Comparison of ENCODE assay signal across 24 cellular contexts in the genomic region with DNA sequence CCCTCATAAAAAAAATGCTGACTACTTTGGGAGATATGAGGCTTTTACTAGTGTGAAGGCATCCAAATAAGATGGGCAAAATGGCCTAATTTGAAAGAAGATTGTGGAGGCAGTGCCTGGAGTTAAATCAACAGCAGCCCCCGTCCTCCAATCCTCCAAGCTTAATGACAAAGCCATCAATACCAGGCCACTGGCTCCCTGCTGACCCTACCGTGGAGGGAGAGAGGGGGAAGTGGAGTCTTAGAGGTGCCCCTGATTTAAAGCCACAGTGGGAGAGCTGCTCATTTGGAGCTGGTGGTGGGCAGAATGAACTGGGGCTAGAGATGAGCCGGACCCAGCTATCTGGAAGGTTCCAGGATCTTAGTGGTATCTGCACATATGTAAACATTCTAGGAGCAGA. TPM values are rescaled to one million over a fixed set of nuclear protein-coding genes. Genes with fewer than 3 reads are reported as not detected.
"Had no signal": no experiment of that assay in that cellular context is flagged by ENCODE, and none has a peak within 500 bp of the region (broad histone marks: within the 10 kb centered on the region; RNA-seq: fewer than 3 reads in every experiment).

No MANE protein-coding gene starts in this region.

- H3K9me3 ChIP-seq: body of pancreas, prostate gland, right atrium auricular region, tibial artery had no signal

- H3K27me3 Mint-ChIP-seq: activated CD4-positive, alpha-beta T cell treated with anti-CD3 and anti-CD28 coated beads for 36 hours had no signal

- DNase-seq: activated CD4-positive, alpha-beta T cell treated with anti-CD3 and anti-CD28 coated beads for 36 hours; activated CD4-positive, alpha-beta T cell treated with anti-CD3 and anti-CD28 coated beads, Interleukin-2, amount 50 U/mL, for 48 hours; activated naive CD4-positive, alpha-beta T cell treated with Interleukin-2 at 50 U/mL for 16 hours; body of pancreas; foreskin keratinocyte; glutamatergic neuron; immature natural killer cell; kidney glomerular epithelial cell; left ventricle myocardium superior; stimulated activated CD4-positive, alpha-beta T cell treated with anti-CD3 and anti-CD28 coated beads, Interleukin-12 subunit alpha, Interleukin-12 subunit beta, amount 100 ng/mL, for 4 hours; stimulated activated CD4-positive, alpha-beta T cell treated with anti-CD3 and anti-CD28 coated beads, Interleukin-1b, Interleukin-23, amount 100 ng/mL, for 48 hours; stimulated activated CD8-positive, alpha-beta memory T cell treated with anti-CD3 and anti-CD28 coated beads, Interleukin-4, amount 100 ng/mL, for 48 hours; stimulated activated naive CD4-positive, alpha-beta T cell treated with Interleukin-2 at 50 U/mL for 16 hours; T-helper 2 cell had no signal

- H3K9me3 Mint-ChIP-seq: immature natural killer cell had no signal

- H3K4me1 ChIP-seq: foreskin keratinocyte, prostate gland had no signal

- H3K27ac Mint-ChIP-seq: activated CD4-positive, alpha-beta T cell treated with anti-CD3 and anti-CD28 coated beads for 36 hours; immature natural killer cell had no signal

- H3K27ac ChIP-seq: epithelial cell of prostate, foreskin keratinocyte, prostate gland, tibial artery had no signal

- H3K4me3 ChIP-seq: body of pancreas, dorsolateral prefrontal cortex, prostate gland, right atrium auricular region, tibial artery had no signal

- H3K4me3 Mint-ChIP-seq: activated CD4-positive, alpha-beta T cell treated with anti-CD3 and anti-CD28 coated beads for 36 hours; immature natural killer cell had no signal

- H3K36me3 ChIP-seq: prostate gland had no signal

- H3K27me3 ChIP-seq: body of pancreas, dorsolateral prefrontal cortex, foreskin keratinocyte, right atrium auricular region, tibial artery had no signal

RNA-seq across cellular contexts. Expression of a gene that starts 24.3 kb away (rescaled TPM):
- total RNA-seq: activated CD4-positive, alpha-beta T cell treated with anti-CD3 and anti-CD28 coated beads for 36 hours; body of pancreas; cardiac septum; fibroblast of lung; foreskin keratinocyte; left ventricle myocardium superior; myocyte; omental fat pad; prostate gland; right atrium auricular region had no signal
- polyA plus RNA-seq: fibroblast of lung, foreskin keratinocyte, immature natural killer cell, neural cell had no signal
